ENCODE assay signal across 20 cellular contexts in the genomic region with DNA sequence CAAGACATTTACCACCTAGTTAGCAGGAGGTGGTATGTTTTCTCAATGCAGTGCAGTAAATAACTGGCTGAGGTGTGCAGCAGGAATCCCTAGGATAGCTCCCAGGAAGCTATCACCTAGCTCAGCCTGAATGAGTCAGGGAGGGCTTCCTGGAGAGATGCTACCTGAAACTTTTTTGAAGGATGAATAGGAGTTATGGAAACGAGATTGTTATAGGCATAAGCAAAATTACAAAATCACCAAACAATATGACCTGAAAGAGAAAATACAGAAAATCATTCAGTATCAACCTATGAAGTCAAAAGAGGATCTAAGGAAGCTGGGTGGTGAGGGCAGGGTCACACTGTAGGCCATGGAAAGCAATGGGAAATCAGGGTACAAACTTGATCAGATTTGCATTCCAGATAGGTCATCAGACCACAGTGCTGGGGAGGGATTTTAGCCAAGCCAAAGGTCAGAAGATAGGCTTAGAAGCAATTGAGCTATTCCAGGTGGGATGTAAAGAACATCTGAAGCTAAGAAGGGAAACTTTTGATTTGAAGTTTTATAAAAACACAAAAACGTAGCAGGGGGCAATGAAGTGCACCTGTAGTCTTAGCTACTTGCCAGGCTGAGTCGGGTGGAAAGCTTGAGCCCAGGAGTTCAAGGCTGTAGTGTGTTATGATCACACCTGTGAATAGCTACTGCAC. TPM values are rescaled to one million over a fixed set of nuclear protein-coding genes. Genes with fewer than 3 reads are reported as not detected.
A peak's percentile ranks its signal among the peaks of the same experiment; 100 is the strongest.
DNase-seq lines count a peak whose midpoint lies in the region; ATAC-seq, FAIRE-seq and TF ChIP-seq lines count a peak whose summit lies in the region.
"Had no signal": no experiment of that assay in that cellular context is flagged by ENCODE, and none has a peak within 500 bp of the region (broad histone marks: within the 10 kb centered on the region; RNA-seq: fewer than 3 reads in every experiment).

No MANE protein-coding gene starts in this region.

- H3K36me3 ChIP-seq in HCT116 (ENCODE audit: control insufficient read depth in 1 of 2, insufficient read depth in 2 of 2, low read length in 2 of 2) = peaks cover 26 to 30% of the 10 kb centered on the region in 2 experiments; a peak in 3 of 4 replicates
- H3K36me3 ChIP-seq in K562 (ENCODE audit: control insufficient read depth, insufficient read depth, low read length) = peaks cover 7% of the 10 kb centered on the region; the same call in 1 of the 3 replicates
- H3K36me3 ChIP-seq in lower lobe of right lung = no peaks in the 10 kb centered on the region
- H3K36me3 ChIP-seq: BLaER1 treated with 17β-estradiol and CSF1 and Interleukin-3, amounts not matched to agents 10 nM and 100 nM had no signal

- CTCF ChIA-PET in HCT116 (lab: Charles Lee) (interaction anchor here (1.5 to 1.8 kb wide), 2 partner anchors 76 to 215 kb away, joined by 5 to 6 read pairs; no protein-coding TSS in a partner anchor), K562 (lab: Yijun Ruan, JAX; ENCODE audit: low intra/inter-chr PET ratio) (no interaction called here)

- no peaks in the 10 kb centered on the region for H3K9me2 ChIP-seq in HCT116 (ENCODE audit: insufficient read depth)
- H3K9me2 ChIP-seq: SK-N-SH had no signal

- H4K20me1 ChIP-seq in HCT116 (ENCODE audit: insufficient read depth) = 0 out of 2 replicates have a peak, but pooled peaks cover 2% of the 10 kb centered on the region
- H4K20me1 ChIP-seq in K562 (replicated peaks; ENCODE audit: control insufficient read depth, insufficient read depth, low read length) = no peaks in the 10 kb centered on the region
- H4K20me1 ChIP-seq: BLaER1 treated with 17β-estradiol and CSF1 and Interleukin-3, amounts not matched to agents 10 nM and 100 nM had no signal

- FAIRE-seq in K562 (lab: Jason Lieb, UNC) = no peak

- ATAC-seq in HCT116 (peak; percentile 75), K562 (no peak), esophagus mucosa (peak; percentile 26), lower lobe of right lung (peak; percentile 24 to 41), HG02798 (IDR thresholded peaks at IDR 0.05; ENCODE audit: poor library complexity, unreplicated experiment) (no peak)
- no peak for ATAC-seq in effector memory CD8-positive, alpha-beta T cell (replicated peaks)
- ATAC-seq: CD8-positive, alpha-beta T cell had no signal

- RAD21 ChIA-PET in HCT116 (lab: Charles Lee; ENCODE audit: low non-redundant PET in 1 of 2, low total read pairs in 2 of 2, uncharacterized antibody in 2 of 2, unreplicated experiment in 2 of 2) = interaction anchor here in 1 of 2 experiments (1.1 kb wide), 1 partner anchor 76 kb away, joined by 3 read pairs; no protein-coding TSS in a partner anchor

- H3K4me3 Mint-ChIP-seq in effector memory CD8-positive, alpha-beta T cell = no peak overlapping the region
- H3K4me3 Mint-ChIP-seq: CD8-positive, alpha-beta T cell; H9 had no signal

- H3K4me2 ChIP-seq in HCT116 (ENCODE audit: low read length) (peak overlapping the region; percentile 7), K562 (ENCODE audit: insufficient read depth, low read length) (no peak overlapping the region)
- H3K4me2 ChIP-seq: BLaER1 treated with 17β-estradiol and CSF1 and Interleukin-3, amounts not matched to agents 10 nM and 100 nM; SK-N-SH had no signal

- H3K4me3 ChIP-seq in HCT116 (replicated peaks in 1 of 2; ENCODE audit: low read depth in 1 of 2, low read length in 2 of 2) = no peak overlapping the region
- H3K4me3 ChIP-seq in K562 = no peak overlapping the region
- no peak overlapping the region for H3K4me3 ChIP-seq in lower lobe of right lung
- H3K4me3 ChIP-seq: BLaER1 treated with 17β-estradiol and CSF1 and Interleukin-3, amounts not matched to agents 10 nM and 100 nM had no signal

- peak; percentile 33 for TF ChIP-seq RAD21 in HCT116 (IDR thresholded peaks at IDR 0.05; ENCODE audit: low read depth)
- TF ChIP-seq RAD21 in K562 (CRISPR knock-in tag; conservative IDR thresholded peaks at IDR 0.05 in 1 of 2, IDR thresholded peaks at IDR 0.05 in 1 of 2) = no peak

- H3K9ac ChIP-seq in HCT116 (ENCODE audit: low read length) (no peak overlapping the region), K562 (ENCODE audit: insufficient read depth in 1 of 2, low read depth in 2 of 2, low read length in 2 of 2) (no peak overlapping the region)
- H3K9ac ChIP-seq: BLaER1 treated with 17β-estradiol and CSF1 and Interleukin-3, amounts not matched to agents 10 nM and 100 nM; SK-N-SH had no signal

- peak overlapping the region; percentile 85 for H3K27ac ChIP-seq in HCT116 (ENCODE audit: low read depth, low read length)
- no peak overlapping the region for H3K27ac ChIP-seq in K562 (ENCODE audit: extremely low read depth, low read depth, low read length)
- H3K27ac ChIP-seq in lower lobe of right lung = no peak overlapping the region
- H3K27ac ChIP-seq: BLaER1 treated with 17β-estradiol and CSF1 and Interleukin-3, amounts not matched to agents 10 nM and 100 nM had no signal

- POLR2A ChIA-PET in HCT116 (lab: Charles Lee) (interaction anchor here (0.6 to 3.5 kb wide), 20 partner anchors 9 to 219 kb away, joined by 3 to 25 read pairs (median 5); a partner anchor contains a TSS), K562 (lab: Yijun Ruan, JAX) (no interaction called here)

- no peak overlapping the region for H3K27ac Mint-ChIP-seq in effector memory CD8-positive, alpha-beta T cell
- H3K27ac Mint-ChIP-seq: CD8-positive, alpha-beta T cell; H9 had no signal

- no peak for DNase-seq in HCT116 (ENCODE audit: low read depth, low spot score)
- DNase-seq in K562 (ENCODE audit: extremely low read depth in 1 of 4, low spot score in 3 of 4) = no peak
- no peak for DNase-seq in lower lobe of right lung
- DNase-seq in effector memory CD8-positive, alpha-beta T cell = no peak
- no peak for DNase-seq in stimulated activated CD4-positive, alpha-beta T cell treated with anti-CD3 and anti-CD28 coated beads, Interleukin-12 subunit alpha, Interleukin-12 subunit beta, amount 100 ng/mL, for 4 hours
- DNase-seq in midbrain (lab: John Stamatoyannopoulos, UW) = no peak
- DNase-seq: CD8-positive, alpha-beta T cell; DMS79 treated with DMSO at 0.1 percent for 48 hours; H9; NCI-H1105 treated with DMSO at 0.1 percent for 48 hours; NCI-H1694; NCI-H510A; NCI-H748 treated with DMSO at 0.1 percent for 48 hours; SHP77; SK-N-SH had no signal

- no peaks in the 10 kb centered on the region for H3K9me3 Mint-ChIP-seq in effector memory CD8-positive, alpha-beta T cell
- H3K9me3 Mint-ChIP-seq: CD8-positive, alpha-beta T cell had no signal

- H2AFZ ChIP-seq in HCT116 (ENCODE audit: low read depth, low read length, poor library complexity, severe bottlenecking) (no peak overlapping the region), K562 (ENCODE audit: low read depth, low read length) (no peak overlapping the region)

- H3K27me3 ChIP-seq in HCT116 (ENCODE audit: insufficient read depth, low read length) = no peaks in the 10 kb centered on the region
- no peaks in the 10 kb centered on the region for H3K27me3 ChIP-seq in K562 (ENCODE audit: control insufficient read depth in 2 of 2, insufficient read depth in 2 of 2, low read length in 2 of 2)
- H3K27me3 ChIP-seq in lower lobe of right lung (ENCODE audit: low read depth) = no peaks in the 10 kb centered on the region
- H3K27me3 ChIP-seq: BLaER1 treated with 17β-estradiol and CSF1 and Interleukin-3, amounts not matched to agents 10 nM and 100 nM had no signal

- no peaks in the 10 kb centered on the region for H3K9me1 ChIP-seq in K562 (ENCODE audit: control insufficient read depth, insufficient read depth, low read length)

- H3K79me2 ChIP-seq in HCT116 (ENCODE audit: insufficient read depth, low read length) = peaks cover 22% of the 10 kb centered on the region
- no peaks in the 10 kb centered on the region for H3K79me2 ChIP-seq in K562 (ENCODE audit: control insufficient read depth, insufficient read depth, low read length)

- H3K27me3 Mint-ChIP-seq in effector memory CD8-positive, alpha-beta T cell = peaks cover 16 to 36% of the 10 kb centered on the region in 2 donors

- TF ChIP-seq EP300 in K562 (IDR thresholded peaks at IDR 0.05; ENCODE audit: low read length) = no peak

- intact Hi-C loops in HCT116 (cut with micrococcal nuclease) = loop anchor here (2.0 kb wide), 2 partner anchors 167 to 215 kb away; no protein-coding TSS in a partner anchor
- intact Hi-C loops in K562 (cut with micrococcal nuclease) = no loop called here
- intact Hi-C loops in lower lobe of right lung (cut with DNase I) = no loop called here

- H3K9me3 ChIP-seq in HCT116 (ENCODE audit: control insufficient read depth in 1 of 2, insufficient read depth in 1 of 2, low read depth in 1 of 2, low read length in 2 of 2) (peaks cover 0 to 5% of the 10 kb centered on the region in 2 experiments; a peak in 2 of 4 replicates), K562 (replicated peaks; ENCODE audit: control insufficient read depth, insufficient read depth, low read depth, low read length) (no peaks in the 10 kb centered on the region; the same call in 1 of the 2 replicates), lower lobe of right lung (peaks cover 7% of the 10 kb centered on the region)
- H3K9me3 ChIP-seq: SK-N-SH had no signal

- TF ChIP-seq CTCF in HCT116 (IDR thresholded peaks at IDR 0.05 in 2 of 3, conservative IDR thresholded peaks at IDR 0.05 in 1 of 3; ENCODE audit: borderline replicate concordance in 1 of 3, insufficient read depth in 1 of 3, low read depth in 2 of 3, low read length in 2 of 3) (no peak), K562 (IDR thresholded peaks at IDR 0.05 in 2 of 3, conservative IDR thresholded peaks at IDR 0.05 in 1 of 3; ENCODE audit: insufficient read depth in 2 of 3, low read depth in 1 of 3, low read length in 3 of 3) (no peak), lower lobe of right lung (IDR thresholded peaks at IDR 0.05) (no peak)

- WGBS in K562 (ENCODE audit: insufficient coverage, low coverage, missing lambda C conversion rate) = 41% methylated on average over 3 of the region's 3 CpGs

- no peaks in the 10 kb centered on the region for H3K36me3 Mint-ChIP-seq in effector memory CD8-positive, alpha-beta T cell (ENCODE audit: insufficient read depth)
- H3K36me3 Mint-ChIP-seq: CD8-positive, alpha-beta T cell had no signal

- BruUV-seq in HCT116 (replicated peaks; lab: Mats Ljungman, UMichigan) (no TSS peak), K562 (replicated peaks; lab: Mats Ljungman, UMichigan) (no TSS peak)

- H3K4me1 ChIP-seq in HCT116 (ENCODE audit: control insufficient read depth in 1 of 2, insufficient read depth in 2 of 2, low read length in 2 of 2) (peaks cover 41 to 67% of the 10 kb centered on the region in 2 experiments), K562 (replicated peaks in 1 of 2; ENCODE audit: control insufficient read depth in 2 of 2, insufficient read depth in 2 of 2, low read length in 2 of 2) (peaks cover 5 to 21% of the 10 kb centered on the region in 2 experiments; a peak in 3 of 5 replicates), lower lobe of right lung (no peaks in the 10 kb centered on the region)

- in situ Hi-C loops in K562 (cut with MboI) = loop anchor here (5.0 kb wide), 1 partner anchor 74 kb away; no protein-coding TSS in a partner anchor

- H3K4me1 Mint-ChIP-seq in effector memory CD8-positive, alpha-beta T cell (ENCODE audit: low read depth in 2 of 2) = no peaks in the 10 kb centered on the region

- no peak for TF ChIP-seq POLR2A in HCT116 (IDR thresholded peaks at IDR 0.05; ENCODE audit: borderline replicate concordance, extremely low read depth, insufficient read depth, insufficient read length)
- no peak for TF ChIP-seq POLR2A in K562 (conservative IDR thresholded peaks at IDR 0.05)

RNA-seq across cellular contexts. Expression of a gene that starts 11.3 kb away (rescaled TPM):
- total RNA-seq in HCT116 (2021; ENCODE audit: unreplicated experiment) (739 TPM), K562 (2014; rRNA removed) (4.5 and 5.8 TPM in 2 replicates), K562 (2014; rRNA removed; fragmentation: Illumina TruSeq; extraction: Trizol) (5.7 and 6.7 TPM in 2 replicates), K562 (2015; rRNA removed; fragmentation: Illumina TruSeq; extraction: Trizol) (2.8 and 3.5 TPM in 2 replicates), K562 (2021) (5.4 and 5.6 TPM in 2 replicates), esophagus mucosa (21.0 TPM), lower lobe of right lung (7.8 TPM)
- polyA plus RNA-seq in HCT116 (2012) = 858 and 927 TPM in 2 replicates
- total RNA-seq in K562 (2011; cell fraction: chromatin; rRNA removed; ENCODE audit: low replicate concordance) = 10.7 and 18.3 TPM in 2 replicates
- total RNA-seq in K562 (2011; cell fraction: nucleolus; rRNA removed) = 16.6 and 18.3 TPM in 2 replicates
- total RNA-seq in K562 (2011; cell fraction: nucleoplasm; rRNA removed) = 17.7 and 18.4 TPM in 2 replicates
- polyA plus RNA-seq in K562 (2011; rRNA removed) (7.3 and 8.5 TPM in 2 replicates), K562 (2014; fragmentation: Illumina TruSeq; extraction: Trizol) (6.5 and 7.7 TPM in 2 replicates), K562 (2014; fragmentation: Nextera tagmentation; extraction: Ambion mirVana) (1 to 10 TPM; 1.4 to 2.4 TPM), K562 (2014; rRNA removed) (3.8 and 5.5 TPM in 2 replicates)
- polyA plus RNA-seq in K562 (2011; cell fraction: cytosol; rRNA removed) = 6.3 and 6.9 TPM in 2 replicates
- polyA plus RNA-seq in K562 (2011; cell fraction: nucleus; rRNA removed) = 5.3 and 7.3 TPM in 2 replicates
- 5.1 and 9.9 TPM in 2 replicates for polyA plus RNA-seq in K562 (2012)
- 3.9 and 7.5 TPM in 2 replicates for polyA minus RNA-seq in K562 (2011; rRNA and poly(A)+ RNA removed)
- 3.4 and 3.9 TPM in 2 replicates for polyA minus RNA-seq in K562 (2011; cell fraction: cytosol; rRNA and poly(A)+ RNA removed)
- 6.2 and 10.2 TPM in 2 replicates for polyA minus RNA-seq in K562 (2011; cell fraction: nucleus; rRNA and poly(A)+ RNA removed)
- total RNA-seq: A673, OCI-LY7 had no signal
- polyA plus RNA-seq: SK-N-SH had no signal

Comparison
In these comparisons a context has a peak if more than half of its experiments do, and no peak if none do; other contexts are left out.
1. ATAC-seq: peak in HCT116 (single experiment), esophagus mucosa (single experiment) and lower lobe of right lung (2 of 2); none in K562 (single experiment), effector memory CD8-positive, alpha-beta T cell (single experiment) and HG02798 (single experiment).
2. RNA of a gene that starts 11.3 kb away (total RNA-seq): 739 TPM in HCT116 (single experiment); 21.0 TPM in esophagus mucosa (single experiment), 7.8 TPM in lower lobe of right lung (single experiment) and 2.8 to 18.4 TPM in K562; every median in the first group is over 10 times any median in the second.